ENCODE assay signal across 1 cellular context in the genomic region with DNA sequence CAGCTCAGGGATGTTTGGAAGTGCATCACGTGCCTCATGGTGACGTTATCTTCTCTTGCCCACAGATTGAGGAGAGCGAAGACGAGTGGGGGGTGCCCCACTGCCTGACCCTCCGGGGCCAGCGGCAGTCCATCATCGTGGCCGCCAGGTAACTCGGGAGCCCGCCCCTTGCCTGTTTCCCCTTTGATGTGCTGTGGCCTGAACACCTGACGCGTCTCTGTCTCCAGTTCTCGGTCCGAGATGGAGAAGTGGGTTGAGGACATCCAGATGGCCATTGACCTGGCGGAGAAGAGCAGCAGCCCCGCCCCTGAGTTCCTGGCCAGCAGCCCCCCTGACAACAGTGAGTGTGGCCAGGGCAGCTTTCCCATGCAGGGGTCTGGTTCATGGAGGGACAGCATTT.
TF ChIP-seq lines count a peak whose summit lies in the region.

No MANE protein-coding gene starts in this region.

TF ChIP-seq in HepG2, 621 proteins besides CTCF, POLR2A, EP300 and RAD21:
- TF ChIP-seq POLR2G (IDR thresholded peaks at IDR 0.05; ENCODE audit: low read depth, low read length) (0 out of 2 replicates have a peak, but pooled peaks have one; percentile 24), ZNF225 (CRISPR knock-in tag; IDR thresholded peaks at IDR 0.05) (no peak)
